8 cellular contexts compared by ENCODE assay signal in the genomic region with DNA sequence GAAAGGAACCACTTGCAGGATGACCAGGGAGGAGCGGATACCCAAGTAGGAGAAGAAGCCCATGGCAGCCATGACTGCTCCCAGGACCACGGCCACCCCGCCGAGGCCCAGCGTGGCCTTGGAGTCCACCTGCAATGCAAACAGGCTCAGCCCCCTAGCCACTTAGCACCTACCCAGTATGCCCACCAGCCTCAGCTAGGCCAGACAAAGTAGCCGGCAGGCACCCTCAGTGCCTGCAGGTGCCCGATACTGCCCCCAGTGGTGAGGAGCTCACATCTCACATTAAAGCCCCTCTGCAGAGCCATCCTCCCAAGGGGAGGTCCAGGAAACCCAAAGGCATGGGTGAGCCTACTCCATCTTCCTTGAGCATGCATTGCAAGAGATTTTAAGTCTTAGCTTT. TPM values are rescaled to one million over a fixed set of nuclear protein-coding genes. Genes with fewer than 3 reads are reported as not detected.
DNase-seq lines count a peak whose midpoint lies in the region; ATAC-seq and TF ChIP-seq lines count a peak whose summit lies in the region.

No MANE protein-coding gene starts in this region.

- no peak overlapping the region for H3K4me3 Mint-ChIP-seq in activated CD4-positive, alpha-beta T cell treated with anti-CD3 and anti-CD28 coated beads, Interleukin-2, amount 10 ng/mL, durations not matched to agents 7 days and 5 days

- no peaks in the 10 kb centered on the region for H3F3A ChIP-seq in GM23248 (ENCODE audit: insufficient read depth)

- no peaks in the 10 kb centered on the region for H3K79me2 ChIP-seq in GM23248 (ENCODE audit: insufficient read depth)

- H3K27me3 ChIP-seq in GM23248 (replicated peaks; ENCODE audit: insufficient read depth) = no peaks in the 10 kb centered on the region

- H4K20me1 ChIP-seq in GM23248 (ENCODE audit: insufficient read depth) = no peaks in the 10 kb centered on the region

- H3K4me2 ChIP-seq in GM23248 (ENCODE audit: unreplicated experiment) = no peak overlapping the region

- no peaks in the 10 kb centered on the region for H3K36me3 ChIP-seq in GM23248 (ENCODE audit: low read depth)

- no peaks in the 10 kb centered on the region for H3K9me3 Mint-ChIP-seq in activated CD4-positive, alpha-beta T cell treated with anti-CD3 and anti-CD28 coated beads, Interleukin-2, amount 10 ng/mL, durations not matched to agents 7 days and 5 days

- in situ Hi-C loops in GM23248 (cut with MboI) = no loop called here

- 39 to 45% methylated on average over 7 of the region's 7 CpGs for WGBS in GM23248 (ENCODE audit: low coverage in 1 of 2, low lambda C conversion rate in 2 of 2, missing lambda C conversion rate in 2 of 2), 2 experiments

- DNase-seq in CMK (ENCODE audit: low read depth) (peak; percentile 29), GM23248 (peak; percentile 56), NCI-H2196 treated with DMSO at 0.1 percent for 48 hours (lab: John Stamatoyannopoulos, UW; ENCODE audit: unreplicated experiment) (peak; percentile 21), erythroblast (lab: John Stamatoyannopoulos, UW) (peak; percentile 74 to 81), retina (peak; percentile 38), putamen (ENCODE audit: low spot score) (no peak)
- peak; percentile 53 for DNase-seq in activated CD4-positive, alpha-beta T cell treated with anti-CD3 and anti-CD28 coated beads, Interleukin-2, amount 10 ng/mL, durations not matched to agents 7 days and 5 days

- no peak overlapping the region for H3K4me3 ChIP-seq in GM23248

- no peak for ATAC-seq in GM18907 (IDR thresholded peaks at IDR 0.05; ENCODE audit: unreplicated experiment)

- no peaks in the 10 kb centered on the region for H3K36me3 Mint-ChIP-seq in activated CD4-positive, alpha-beta T cell treated with anti-CD3 and anti-CD28 coated beads, Interleukin-2, amount 10 ng/mL, durations not matched to agents 7 days and 5 days (ENCODE audit: low read depth)

- no peaks in the 10 kb centered on the region for H3K4me1 ChIP-seq in GM23248 (ENCODE audit: insufficient read depth)

- H3K9me3 ChIP-seq in GM23248 (ENCODE audit: low read depth) = no peaks in the 10 kb centered on the region

- H3K9me2 ChIP-seq in GM23248 (ENCODE audit: insufficient read depth) = no peaks in the 10 kb centered on the region

- H3K27ac Mint-ChIP-seq in activated CD4-positive, alpha-beta T cell treated with anti-CD3 and anti-CD28 coated beads, Interleukin-2, amount 10 ng/mL, durations not matched to agents 7 days and 5 days = no peak overlapping the region

- H3K27ac ChIP-seq in GM23248 = no peak overlapping the region

- H3K9ac ChIP-seq in GM23248 = no peak overlapping the region

- peaks cover 3% of the 10 kb centered on the region for H3K4me1 Mint-ChIP-seq in activated CD4-positive, alpha-beta T cell treated with anti-CD3 and anti-CD28 coated beads, Interleukin-2, amount 10 ng/mL, durations not matched to agents 7 days and 5 days

- H2AFZ ChIP-seq in GM23248 = no peak overlapping the region

- CTCF ChIA-PET in activated CD4-positive, alpha-beta T cell treated with anti-CD3 and anti-CD28 coated beads, Interleukin-2, amount 10 ng/mL, durations not matched to agents 7 days and 5 days (lab: Charles Lee) = interaction anchor here (0.7 to 1.6 kb wide), 12 partner anchors 9 to 296 kb away, joined by 3 to 8 read pairs (median 3); no protein-coding TSS in a partner anchor

- POLR2A ChIA-PET in activated CD4-positive, alpha-beta T cell treated with anti-CD3 and anti-CD28 coated beads, Interleukin-2, amount 10 ng/mL, durations not matched to agents 7 days and 5 days (lab: Charles Lee) = no interaction called here

- no peak for TF ChIP-seq POLR2A in erythroblast (IDR thresholded peaks at IDR 0.05; ENCODE audit: low read length)

- H3K27me3 Mint-ChIP-seq in activated CD4-positive, alpha-beta T cell treated with anti-CD3 and anti-CD28 coated beads, Interleukin-2, amount 10 ng/mL, durations not matched to agents 7 days and 5 days = no peaks in the 10 kb centered on the region

RNA-seq across cellular contexts. Expression of gene NPC1L1, which starts 6.6 kb away (rescaled TPM):
- not detected in 2 replicates for total RNA-seq in GM23248 (2014; rRNA removed; shearing (Covaris generic))
- not detected in 2 replicates for polyA plus RNA-seq in GM23248 (2016; fragmentation: Nextera tagmentation; extraction: Ambion mirVana)
- total RNA-seq in activated CD4-positive, alpha-beta T cell treated with anti-CD3 and anti-CD28 coated beads, Interleukin-2, amount 10 ng/mL, durations not matched to agents 7 days and 5 days = not detected

RNA-seq across cellular contexts. Expression of gene DDX56, which starts 39.2 kb away (rescaled TPM):
- total RNA-seq in GM23248 (2014; rRNA removed; shearing (Covaris generic)) = 54.3 and 70.5 TPM in 2 replicates
- polyA plus RNA-seq in GM23248 (2016; fragmentation: Nextera tagmentation; extraction: Ambion mirVana) = 65.1 and 68.6 TPM in 2 replicates
- total RNA-seq in activated CD4-positive, alpha-beta T cell treated with anti-CD3 and anti-CD28 coated beads, Interleukin-2, amount 10 ng/mL, durations not matched to agents 7 days and 5 days = 10 to 100 TPM; 83.6 to 84.9 TPM

RNA-seq across cellular contexts. Expression of gene NUDCD3, which starts 44.0 kb away (rescaled TPM):
- total RNA-seq in GM23248 (2014; rRNA removed; shearing (Covaris generic)) = 49.2 and 56.7 TPM in 2 replicates
- 79.1 and 82.4 TPM in 2 replicates for polyA plus RNA-seq in GM23248 (2016; fragmentation: Nextera tagmentation; extraction: Ambion mirVana)
- total RNA-seq in activated CD4-positive, alpha-beta T cell treated with anti-CD3 and anti-CD28 coated beads, Interleukin-2, amount 10 ng/mL, durations not matched to agents 7 days and 5 days = 10 to 100 TPM; 74.3 to 75.9 TPM

RNA-seq across cellular contexts. Expression of gene TMED4, which starts 47.5 kb away (rescaled TPM):
- total RNA-seq in GM23248 (2014; rRNA removed; shearing (Covaris generic)) = 174 and 201 TPM in 2 replicates
- polyA plus RNA-seq in GM23248 (2016; fragmentation: Nextera tagmentation; extraction: Ambion mirVana) = 78.2 and 86.0 TPM in 2 replicates
- 10 to 100 TPM; 78.1 to 78.3 TPM for total RNA-seq in activated CD4-positive, alpha-beta T cell treated with anti-CD3 and anti-CD28 coated beads, Interleukin-2, amount 10 ng/mL, durations not matched to agents 7 days and 5 days
